In the genomic region with DNA sequence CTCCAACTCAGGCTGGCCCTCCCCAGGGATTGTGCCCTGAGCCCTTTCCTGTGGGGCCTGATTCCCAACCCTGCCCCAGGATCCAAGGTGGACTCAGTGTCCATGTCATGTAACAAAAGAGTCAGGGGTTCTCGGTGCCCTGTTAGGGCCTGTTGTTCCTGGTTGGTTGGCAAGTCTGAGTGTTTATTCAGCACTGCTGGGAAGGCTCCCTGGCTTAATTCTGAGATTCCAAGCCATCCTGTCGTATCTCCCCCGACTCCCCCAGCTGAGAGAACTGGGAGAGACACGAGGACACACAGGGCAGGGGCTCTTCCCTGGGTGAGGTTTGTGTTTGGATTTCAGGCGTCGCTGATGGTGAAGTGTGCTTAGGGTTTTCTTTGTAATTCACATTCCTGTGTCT, we compare ENCODE assay signal across 19 cellular contexts.
DNase-seq lines count a peak whose midpoint lies in the region; ATAC-seq and TF ChIP-seq lines count a peak whose summit lies in the region.
"Had no signal": no experiment of that assay in that cellular context is flagged by ENCODE, and none has a peak within 500 bp of the region (broad histone marks: within the 10 kb centered on the region; RNA-seq: fewer than 3 reads in every experiment).

No MANE protein-coding gene starts in this region.

- H3K36me3 Mint-ChIP-seq in GM23338 (ENCODE audit: low read depth): no peaks in the 10 kb centered on the region

- peaks cover 7% of the 10 kb centered on the region for H3K27me3 Mint-ChIP-seq in GM23338 (ENCODE audit: insufficient read depth, low read depth, poor library complexity)
- H3K27me3 Mint-ChIP-seq: CD4-positive, alpha-beta memory T cell had no signal

- no peak overlapping the region for H3K18ac ChIP-seq in neuronal stem cell (ENCODE audit: low read length)

- H2BK15ac ChIP-seq in neuronal stem cell (ENCODE audit: low read length): no peak overlapping the region

- no peak overlapping the region for H2AK5ac ChIP-seq in neuronal stem cell (ENCODE audit: low read depth, low read length)

- H3K4me1 ChIP-seq in GM23338 (ENCODE audit: insufficient read depth) (peaks cover 9% of the 10 kb centered on the region), ascending aorta (peaks cover 8 to 25% of the 10 kb centered on the region in 2 donors), neuronal stem cell (ENCODE audit: control insufficient read depth in 2 of 2, insufficient read depth in 1 of 2, low read depth in 1 of 2, low read length in 2 of 2) (peaks cover 10 to 22% of the 10 kb centered on the region in 2 donors)

- no peak overlapping the region for H3K4ac ChIP-seq in neuronal stem cell (ENCODE audit: low read length)

- H3K4me2 ChIP-seq in GM23338 (peak overlapping the region; percentile 40; the same call in 1 of the 2 replicates), neuronal stem cell (ENCODE audit: insufficient read depth, low read length, poor library complexity, severe bottlenecking) (no peak overlapping the region)
- H3K4me2 ChIP-seq: KMS-11 had no signal

- no peak overlapping the region for H2BK5ac ChIP-seq in neuronal stem cell (ENCODE audit: low read length)

- H4K91ac ChIP-seq in neuronal stem cell (ENCODE audit: low read depth, low read length, poor library complexity): no peak overlapping the region

- no peaks in the 10 kb centered on the region for H3K27me3 ChIP-seq in GM23338 (ENCODE audit: insufficient read depth)
- no peaks in the 10 kb centered on the region for H3K27me3 ChIP-seq in ascending aorta
- H3K27me3 ChIP-seq in neuronal stem cell (ENCODE audit: control insufficient read depth in 3 of 3, insufficient read depth in 3 of 3, low read depth in 1 of 3, low read length in 3 of 3): no peaks in the 10 kb centered on the region

- no peaks in the 10 kb centered on the region for H3K9me3 Mint-ChIP-seq in GM23338

- no peaks in the 10 kb centered on the region for H3F3A ChIP-seq in GM23338 (replicated peaks; ENCODE audit: low read depth)

- H2BK12ac ChIP-seq in neuronal stem cell (ENCODE audit: low read length): no peak overlapping the region

- TF ChIP-seq CTCF in GM23338 (conservative IDR thresholded peaks at IDR 0.05; ENCODE audit: low read depth in 2 of 2) (no peak), ascending aorta (IDR thresholded peaks at IDR 0.05) (no peak)

- H3K14ac ChIP-seq in neuronal stem cell (ENCODE audit: low read length): no peak overlapping the region

- no peak overlapping the region for H3K23ac ChIP-seq in neuronal stem cell (ENCODE audit: low read depth, low read length, poor library complexity)

- no peaks in the 10 kb centered on the region for H3K79me2 ChIP-seq in GM23338 (replicated peaks; ENCODE audit: insufficient read depth)

- no peak overlapping the region for H2BK120ac ChIP-seq in neuronal stem cell (ENCODE audit: low read depth, low read length)

- intact Hi-C loops in ascending aorta (cut with DNase I): no loop called here

- H3K36me3 ChIP-seq in GM23338 (ENCODE audit: insufficient read depth) (no peaks in the 10 kb centered on the region), ascending aorta (no peaks in the 10 kb centered on the region), neuronal stem cell (replicated peaks in 1 of 2; ENCODE audit: control insufficient read depth in 2 of 2, insufficient read depth in 2 of 2, low read length in 2 of 2) (no peaks in the 10 kb centered on the region)

- H3K27ac ChIP-seq in GM23338 (ENCODE audit: low read depth) (0 out of 2 replicates have a peak overlapping the region, but pooled peaks have one; percentile 22), ascending aorta (peak overlapping the region; percentile 24 to 36), neuronal stem cell (replicated peaks; ENCODE audit: low read length) (no peak overlapping the region)
- H3K27ac ChIP-seq: KMS-11 had no signal

- H3K27ac Mint-ChIP-seq in GM23338: no peak overlapping the region; the same call in 1 of the 2 replicates

- H4K20me1 ChIP-seq in GM23338 (replicated peaks; ENCODE audit: insufficient read depth): no peaks in the 10 kb centered on the region; the same call in 1 of the 2 replicates

- H3K9me2 ChIP-seq in GM23338 (ENCODE audit: insufficient read depth): 0 out of 2 replicates have a peak, but pooled peaks cover 4% of the 10 kb centered on the region

- peaks cover 24% of the 10 kb centered on the region for H3K4me1 Mint-ChIP-seq in GM23338

- H3K79me1 ChIP-seq in neuronal stem cell (ENCODE audit: low read depth, low read length): no peaks in the 10 kb centered on the region

- no CpG with 5 or more reads among the region's 6 CpGs for WGBS in neuronal stem cell (ENCODE audit: extremely low coverage in 2 of 2, insufficient read length in 2 of 2, insufficient replicate concordance in 1 of 2), 2 donors

- no peaks in the 10 kb centered on the region for H3K9me3 ChIP-seq in ascending aorta
- H3K9me3 ChIP-seq in neuronal stem cell (replicated peaks in 1 of 2; ENCODE audit: control insufficient read depth in 2 of 2, insufficient read depth in 1 of 2, low read depth in 1 of 2, low read length in 2 of 2): peaks cover 0 to 2% of the 10 kb centered on the region in 2 donors

- H4K8ac ChIP-seq in neuronal stem cell (ENCODE audit: low read depth, low read length): no peak overlapping the region

- no peak overlapping the region for H3K9ac ChIP-seq in neuronal stem cell (ENCODE audit: low read depth, low read length, poor library complexity)
- H3K9ac ChIP-seq: KMS-11 had no signal

- no peak for DNase-seq in GM23338 (ENCODE audit: low spot score)
- DNase-seq in ascending aorta (ENCODE audit: low spot score in 2 of 2): no peak
- peak; percentile 36 for DNase-seq in iPS-NIHi11 (ENCODE audit: low spot score)
- DNase-seq in neuronal stem cell (ENCODE audit: low spot score): no peak
- no peak for DNase-seq in HT-29 (ENCODE audit: low spot score)
- DNase-seq in activated CD8-positive, alpha-beta memory T cell treated with anti-CD3 and anti-CD28 coated beads, Interleukin-2, amount 50 U/mL, for 4 hours: no peak
- no peak for DNase-seq in NCI-H1417 (lab: John Stamatoyannopoulos, UW)
- DNase-seq: Calu3; CD4-positive, alpha-beta memory T cell; H7; NCI-H1436; NCI-H1930; NCI-H345; NCI-H524 treated with DMSO at 0.1 percent for 48 hours; SIG-M5 had no signal

- ATAC-seq in GM23338: peak; percentile 43
- no peak for ATAC-seq in GM21526 (IDR thresholded peaks at IDR 0.05; ENCODE audit: low FRiP score, unreplicated experiment)
- ATAC-seq: GM12878, SK-N-SH treated with all-trans-retinoic acid at 6 μM for 48 hours had no signal

- no peak overlapping the region for H3K4me3 Mint-ChIP-seq in GM23338
- H3K4me3 Mint-ChIP-seq: CD4-positive, alpha-beta memory T cell had no signal

- H3K4me3 ChIP-seq in GM23338 (no peak overlapping the region), ascending aorta (no peak overlapping the region), neuronal stem cell (ENCODE audit: low read length in 2 of 2) (no peak overlapping the region)
- H3K4me3 ChIP-seq: GM12878 had no signal

- H2AFZ ChIP-seq in GM23338 (no peak overlapping the region), neuronal stem cell (ENCODE audit: low read length) (peak overlapping the region; percentile 20)

TF ChIP-seq in GM23338, 12 proteins besides CTCF, POLR2A, EP300 and RAD21 (continues in another document):
- TF ChIP-seq EZH2phosphoT487 (IDR thresholded peaks at IDR 0.05; ENCODE audit: unreplicated experiment) (no peak), ZNF331 (CRISPR knock-in tag; IDR thresholded peaks at IDR 0.05; ENCODE audit: low read depth) (no peak), JUNB (IDR thresholded peaks at IDR 0.05; ENCODE audit: unreplicated experiment) (no peak), STAT1 (IDR thresholded peaks at IDR 0.05; ENCODE audit: unreplicated experiment) (no peak), ZNF114 (CRISPR knock-in tag; IDR thresholded peaks at IDR 0.05) (no peak), NANOG (IDR thresholded peaks at IDR 0.05; ENCODE audit: borderline replicate concordance) (no peak), POLR2AphosphoS5 (IDR thresholded peaks at IDR 0.05; ENCODE audit: low read depth) (no peak)
- TF ChIP-seq, protein P1, sequence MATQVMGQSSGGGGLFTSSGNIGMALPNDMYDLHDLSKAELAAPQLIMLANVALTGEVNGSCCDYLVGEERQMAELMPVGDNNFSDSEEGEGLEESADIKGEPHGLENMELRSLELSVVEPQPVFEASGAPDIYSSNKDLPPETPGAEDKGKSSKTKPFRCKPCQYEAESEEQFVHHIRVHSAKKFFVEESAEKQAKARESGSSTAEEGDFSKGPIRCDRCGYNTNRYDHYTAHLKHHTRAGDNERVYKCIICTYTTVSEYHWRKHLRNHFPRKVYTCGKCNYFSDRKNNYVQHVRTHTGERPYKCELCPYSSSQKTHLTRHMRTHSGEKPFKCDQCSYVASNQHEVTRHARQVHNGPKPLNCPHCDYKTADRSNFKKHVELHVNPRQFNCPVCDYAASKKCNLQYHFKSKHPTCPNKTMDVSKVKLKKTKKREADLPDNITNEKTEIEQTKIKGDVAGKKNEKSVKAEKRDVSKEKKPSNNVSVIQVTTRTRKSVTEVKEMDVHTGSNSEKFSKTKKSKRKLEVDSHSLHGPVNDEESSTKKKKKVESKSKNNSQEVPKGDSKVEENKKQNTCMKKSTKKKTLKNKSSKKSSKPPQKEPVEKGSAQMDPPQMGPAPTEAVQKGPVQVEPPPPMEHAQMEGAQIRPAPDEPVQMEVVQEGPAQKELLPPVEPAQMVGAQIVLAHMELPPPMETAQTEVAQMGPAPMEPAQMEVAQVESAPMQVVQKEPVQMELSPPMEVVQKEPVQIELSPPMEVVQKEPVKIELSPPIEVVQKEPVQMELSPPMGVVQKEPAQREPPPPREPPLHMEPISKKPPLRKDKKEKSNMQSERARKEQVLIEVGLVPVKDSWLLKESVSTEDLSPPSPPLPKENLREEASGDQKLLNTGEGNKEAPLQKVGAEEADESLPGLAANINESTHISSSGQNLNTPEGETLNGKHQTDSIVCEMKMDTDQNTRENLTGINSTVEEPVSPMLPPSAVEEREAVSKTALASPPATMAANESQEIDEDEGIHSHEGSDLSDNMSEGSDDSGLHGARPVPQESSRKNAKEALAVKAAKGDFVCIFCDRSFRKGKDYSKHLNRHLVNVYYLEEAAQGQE (IDR thresholded peaks at IDR 0.05; ENCODE audit: unreplicated experiment): no peak
